8 cellular contexts compared by ENCODE assay signal in the genomic region with DNA sequence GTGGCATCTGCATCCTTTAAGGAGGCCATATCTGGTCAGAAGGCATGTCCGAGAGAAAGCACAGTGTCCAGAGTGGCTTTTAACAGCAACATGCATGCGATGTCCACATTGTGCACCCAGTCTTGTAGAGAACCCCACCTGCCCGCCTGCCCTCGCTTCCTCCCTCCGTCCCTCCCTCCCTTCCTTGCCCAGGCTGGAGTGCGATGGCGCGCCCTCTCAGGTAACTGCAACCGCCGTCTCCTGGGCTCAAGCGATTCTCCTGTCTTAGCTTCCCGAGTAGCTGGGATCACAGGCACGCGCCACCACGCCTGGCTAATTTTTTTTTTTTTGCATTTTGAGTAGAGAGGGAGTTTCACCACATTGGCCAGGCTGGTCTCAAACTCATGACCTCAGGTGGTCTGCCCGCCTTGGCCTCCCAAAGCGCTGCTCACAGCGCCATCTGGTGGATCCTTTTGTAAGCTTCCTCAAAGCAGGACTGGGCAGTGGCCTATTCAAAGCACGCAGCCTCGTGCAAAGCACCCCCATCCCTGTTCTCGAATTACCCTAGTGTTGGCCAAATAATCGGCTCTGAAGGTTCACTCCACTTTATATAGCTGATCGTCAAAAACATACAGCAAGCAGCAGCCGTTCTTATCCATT. TPM values are rescaled to one million over a fixed set of nuclear protein-coding genes. Genes with fewer than 3 reads are reported as not detected.
DNase-seq lines count a peak whose midpoint lies in the region; ATAC-seq and TF ChIP-seq lines count a peak whose summit lies in the region.

No MANE protein-coding gene starts in this region.

- no peak overlapping the region for H3K4me3 ChIP-seq in GM12865 (ENCODE audit: low read depth, low read length)

- CTCF ChIA-PET in activated naive CD4-positive, alpha-beta T cell treated with anti-CD3 and anti-CD28 coated beads for 36 hours (lab: Charles Lee): interaction anchor here (0.6 to 2.0 kb wide), 8 partner anchors 8 to 168 kb away, joined by 3 to 15 read pairs (median 5); no protein-coding TSS in a partner anchor

- intact Hi-C loops in activated naive CD4-positive, alpha-beta T cell treated with anti-CD3 and anti-CD28 coated beads for 36 hours (cut with micrococcal nuclease): loop anchor here (1.0 kb wide), 2 partner anchors 105 to 168 kb away; no protein-coding TSS in a partner anchor

- DNase-seq in GM12865 (ENCODE audit: low read depth) (peak; percentile 35), NCI-H69 (lab: John Stamatoyannopoulos, UW) (peak; percentile 34), inferior parietal cortex (ENCODE audit: extremely low spot score) (peak; percentile 3)
- DNase-seq in activated naive CD4-positive, alpha-beta T cell treated with anti-CD3 and anti-CD28 coated beads for 36 hours: peak; percentile 51
- DNase-seq in stimulated activated naive CD4-positive, alpha-beta T cell (lab: John Stamatoyannopoulos, UW): peak in 5 of 6 experiments; percentile 2 to 23 (median 11)

- H3K4me3 Mint-ChIP-seq in activated naive CD4-positive, alpha-beta T cell treated with anti-CD3 and anti-CD28 coated beads for 36 hours: no peak overlapping the region

- no peaks in the 10 kb centered on the region for H3K9me3 Mint-ChIP-seq in activated naive CD4-positive, alpha-beta T cell treated with anti-CD3 and anti-CD28 coated beads for 36 hours

- TF ChIP-seq CTCF in GM12865 (IDR thresholded peaks at IDR 0.05; ENCODE audit: insufficient read depth, low read depth, low read length, missing control alignments): peak; percentile 25

- ATAC-seq in HG03520 (IDR thresholded peaks at IDR 0.05; ENCODE audit: unreplicated experiment) (no peak), HG03342 (IDR thresholded peaks at IDR 0.05; ENCODE audit: unreplicated experiment) (no peak), HG03442 (IDR thresholded peaks at IDR 0.05; ENCODE audit: unreplicated experiment) (no peak)

- no peaks in the 10 kb centered on the region for H3K27me3 Mint-ChIP-seq in activated naive CD4-positive, alpha-beta T cell treated with anti-CD3 and anti-CD28 coated beads for 36 hours (ENCODE audit: low read depth)

- peaks cover 8% of the 10 kb centered on the region for H3K36me3 Mint-ChIP-seq in activated naive CD4-positive, alpha-beta T cell treated with anti-CD3 and anti-CD28 coated beads for 36 hours (ENCODE audit: low read depth)

- no peak overlapping the region for H3K27ac Mint-ChIP-seq in activated naive CD4-positive, alpha-beta T cell treated with anti-CD3 and anti-CD28 coated beads for 36 hours

- no peaks in the 10 kb centered on the region for H3K4me1 Mint-ChIP-seq in activated naive CD4-positive, alpha-beta T cell treated with anti-CD3 and anti-CD28 coated beads for 36 hours (ENCODE audit: low read depth)

RNA-seq across cellular contexts. Expression of gene BRCC3, which starts 15.0 kb away (rescaled TPM):
- 10 to 100 TPM; 15.4 to 17.9 TPM for total RNA-seq in activated naive CD4-positive, alpha-beta T cell treated with anti-CD3 and anti-CD28 coated beads for 36 hours

RNA-seq across cellular contexts. Expression of gene CMC4, which starts 15.4 kb away (rescaled TPM):
- 1 to 10 TPM; 5.8 to 7.7 TPM for total RNA-seq in activated naive CD4-positive, alpha-beta T cell treated with anti-CD3 and anti-CD28 coated beads for 36 hours

RNA-seq across cellular contexts. Expression of gene MTCP1, which starts 15.4 kb away (rescaled TPM):
- 10 to 100 TPM; 15.0 to 19.3 TPM for total RNA-seq in activated naive CD4-positive, alpha-beta T cell treated with anti-CD3 and anti-CD28 coated beads for 36 hours

RNA-seq across cellular contexts. Expression of gene FUNDC2, which starts 59.7 kb away (rescaled TPM):
- 10 to 100 TPM; 94.3 to 95.5 TPM for total RNA-seq in activated naive CD4-positive, alpha-beta T cell treated with anti-CD3 and anti-CD28 coated beads for 36 hours
